1 cellular context compared by ENCODE assay signal in the genomic region with DNA sequence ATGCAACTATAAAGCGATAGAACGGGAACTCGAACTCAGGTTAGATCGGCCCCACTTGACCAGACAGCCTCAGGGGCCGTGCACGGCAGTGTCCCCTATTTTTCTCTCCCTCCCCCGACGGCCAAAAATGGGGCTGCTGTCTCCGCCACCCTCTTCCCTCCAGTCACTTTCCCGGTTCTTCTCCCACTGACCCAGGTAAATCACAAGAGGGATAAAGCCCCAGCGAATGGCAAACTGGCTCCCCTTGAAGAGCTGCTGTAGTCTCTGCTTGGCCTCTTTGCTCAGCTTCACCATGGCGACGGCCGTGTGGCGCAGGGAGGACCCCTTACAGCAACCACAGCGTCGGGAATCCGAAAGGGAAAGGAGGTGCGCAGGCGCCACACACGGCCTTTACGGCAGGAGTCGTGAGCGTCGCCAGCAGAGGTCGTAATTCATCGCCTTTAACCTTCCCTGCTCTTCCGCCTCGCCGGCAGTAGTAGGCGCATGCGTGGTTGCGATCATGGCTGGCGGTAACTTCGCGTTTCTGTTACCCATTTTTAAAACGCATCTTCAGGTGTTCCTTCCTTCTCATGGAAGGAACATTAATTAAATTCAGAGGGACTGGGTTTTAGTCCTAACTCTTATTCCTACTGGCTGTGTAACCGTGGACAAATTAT.
TF ChIP-seq lines count a peak whose summit lies in the region.

Gene TOMM7, minus strand, starts transcription at position 364 of the 656 bp plus-strand sequence. Its CDS starts 70 bp downstream, at position 294.

TF ChIP-seq in WTC11, 78 proteins besides CTCF, POLR2A, EP300 and RAD21 (continued from another document):
- peak; percentile 60; the same call in 1 of the 2 replicates for TF ChIP-seq TEAD1 (CRISPR knock-in tag; IDR thresholded peaks at IDR 0.05)
- no peak for TF ChIP-seq MXD4 (CRISPR knock-in tag; IDR thresholded peaks at IDR 0.05; ENCODE audit: borderline replicate concordance)
- TF ChIP-seq ERG (CRISPR knock-in tag; IDR thresholded peaks at IDR 0.05) = no peak
